ENCODE assay signal across 1 cellular context in genomic region chr5:95835682-95836405, GRCh38.
A peak's percentile ranks its signal among the peaks of the same experiment; 100 is the strongest.
TF ChIP-seq lines count a peak whose summit lies in the region.

No MANE protein-coding gene starts in this region.

TF ChIP-seq in HepG2, 621 proteins besides CTCF, POLR2A, EP300 and RAD21:
- no peak for TF ChIP-seq NFAT5 (CRISPR knock-in tag; IDR thresholded peaks at IDR 0.05)
- 0 out of 2 replicates have a peak, but pooled peaks have one; percentile 26 for TF ChIP-seq AHDC1 (CRISPR knock-in tag; IDR thresholded peaks at IDR 0.05; ENCODE audit: borderline replicate concordance)
